22 cellular contexts compared by ENCODE assay signal in the genomic region with DNA sequence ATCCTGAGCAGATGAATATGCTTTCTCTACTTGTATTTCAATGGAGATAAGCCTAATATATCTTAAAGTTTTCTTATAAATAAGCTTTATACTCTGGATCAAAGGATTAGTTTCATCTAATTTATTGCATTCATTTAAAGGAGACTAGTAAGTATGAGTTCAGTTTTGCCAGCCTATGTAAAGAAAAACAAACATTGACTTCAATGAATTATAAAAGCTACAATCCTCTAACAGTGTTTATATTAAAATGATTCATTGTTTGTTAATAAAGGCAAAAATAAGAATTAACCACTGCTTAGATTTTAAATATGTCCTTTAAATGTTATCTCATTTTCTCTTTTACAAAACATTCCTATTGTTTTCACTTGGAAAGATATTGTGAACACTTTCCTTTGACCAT.
"Had no signal": no experiment of that assay in that cellular context is flagged by ENCODE, and none has a peak within 500 bp of the region (broad histone marks: within the 10 kb centered on the region; RNA-seq: fewer than 3 reads in every experiment).

No MANE protein-coding gene starts in this region.

- H3K27ac ChIP-seq: coronary artery, dorsolateral prefrontal cortex, esophagus muscularis mucosa, foreskin keratinocyte, gastroesophageal sphincter, heart left ventricle, hepatocyte, left lung, lower lobe of right lung had no signal

- H2AFZ ChIP-seq: hepatocyte had no signal

- H3K79me2 ChIP-seq: hepatocyte had no signal

- H3K4me1 ChIP-seq: foreskin keratinocyte, heart left ventricle, left lung, lower lobe of right lung had no signal

- H3K4me3 ChIP-seq: coronary artery, dorsolateral prefrontal cortex, esophagus muscularis mucosa, gastroesophageal sphincter, heart left ventricle, hepatocyte, left lung, lower lobe of right lung, mucosa of descending colon had no signal

- ATAC-seq: foreskin keratinocyte, gastroesophageal sphincter, heart left ventricle, left colon, left lung, left ventricle myocardium superior, lower lobe of right lung, mucosa of descending colon had no signal

- H3K36me3 ChIP-seq: esophagus muscularis mucosa, gastroesophageal sphincter, heart left ventricle, left lung, lower lobe of right lung had no signal

- H3K9me3 ChIP-seq: esophagus muscularis mucosa, gastroesophageal sphincter, heart left ventricle, left lung, lower lobe of right lung, mucosa of descending colon had no signal

- H3K27me3 ChIP-seq: dorsolateral prefrontal cortex, esophagus muscularis mucosa, foreskin keratinocyte, gastroesophageal sphincter, heart left ventricle, hepatocyte, left lung had no signal

- H3K4me2 ChIP-seq: hepatocyte had no signal

- DNase-seq: dermis blood vessel endothelial cell; dorsolateral prefrontal cortex; effector CD4-positive, alpha-beta T cell; effector memory CD4-positive, alpha-beta T cell; foreskin keratinocyte; heart left ventricle; hypothalamus; immature natural killer cell; islet precursor cell; kidney; kidney glomerular epithelial cell; left colon; left lung; left ventricle myocardium superior; lower lobe of right lung; mesenchymal stem cell; mucosa of descending colon; naive B cell had no signal
